ENCODE assay signal across 1 cellular context in genomic region chr14:23237772-23238594, GRCh38.
TF ChIP-seq lines count a peak whose summit lies in the region.

RNF212B (plus strand) TSS chr14:23237936; CDS start chr14:23240346, 2,410 bp downstream.

TF ChIP-seq in K562, 482 proteins besides CTCF, POLR2A, EP300 and RAD21 (continued from another document and continues in another):
- TF ChIP-seq, protein P1, sequence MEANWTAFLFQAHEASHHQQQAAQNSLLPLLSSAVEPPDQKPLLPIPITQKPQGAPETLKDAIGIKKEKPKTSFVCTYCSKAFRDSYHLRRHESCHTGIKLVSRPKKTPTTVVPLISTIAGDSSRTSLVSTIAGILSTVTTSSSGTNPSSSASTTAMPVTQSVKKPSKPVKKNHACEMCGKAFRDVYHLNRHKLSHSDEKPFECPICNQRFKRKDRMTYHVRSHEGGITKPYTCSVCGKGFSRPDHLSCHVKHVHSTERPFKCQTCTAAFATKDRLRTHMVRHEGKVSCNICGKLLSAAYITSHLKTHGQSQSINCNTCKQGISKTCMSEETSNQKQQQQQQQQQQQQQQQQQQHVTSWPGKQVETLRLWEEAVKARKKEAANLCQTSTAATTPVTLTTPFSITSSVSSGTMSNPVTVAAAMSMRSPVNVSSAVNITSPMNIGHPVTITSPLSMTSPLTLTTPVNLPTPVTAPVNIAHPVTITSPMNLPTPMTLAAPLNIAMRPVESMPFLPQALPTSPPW (CRISPR knock-in tag; IDR thresholded peaks at IDR 0.05): no peak
- 0 out of 4 replicates have a peak, but pooled peaks of 1 of the 2 experiments have one; percentile 3 for TF ChIP-seq FOXA3 (CRISPR knock-in tag; conservative IDR thresholded peaks at IDR 0.05 in 1 of 2, IDR thresholded peaks at IDR 0.05 in 1 of 2)
- no peak for TF ChIP-seq ELF4 (CRISPR knock-in tag; IDR thresholded peaks at IDR 0.05)
- TF ChIP-seq CHCHD3 (CRISPR knock-in tag; IDR thresholded peaks at IDR 0.05): no peak
- TF ChIP-seq CREB1 (IDR thresholded peaks at IDR 0.05): 0 out of 2 replicates have a peak, but pooled peaks have one; percentile 52
- peak; percentile 59 for TF ChIP-seq CREB1 (CRISPR knock-in tag; IDR thresholded peaks at IDR 0.05)
- no peak for TF ChIP-seq BMI1 (IDR thresholded peaks at IDR 0.05; ENCODE audit: low read length)
- TF ChIP-seq AFF4 (CRISPR knock-in tag; IDR thresholded peaks at IDR 0.05): 0 out of 2 replicates have a peak, but pooled peaks have one; percentile 43
- no peak for TF ChIP-seq MYNN (IDR thresholded peaks at IDR 0.05)
- TF ChIP-seq MYNN (CRISPR knock-in tag; IDR thresholded peaks at IDR 0.05): no peak
- TF ChIP-seq MEF2D (tag; conservative IDR thresholded peaks at IDR 0.05; ENCODE audit: low read depth): no peak
- no peak for TF ChIP-seq GABPB2 (CRISPR knock-in tag; conservative IDR thresholded peaks at IDR 0.05)
- TF ChIP-seq, protein P2, sequence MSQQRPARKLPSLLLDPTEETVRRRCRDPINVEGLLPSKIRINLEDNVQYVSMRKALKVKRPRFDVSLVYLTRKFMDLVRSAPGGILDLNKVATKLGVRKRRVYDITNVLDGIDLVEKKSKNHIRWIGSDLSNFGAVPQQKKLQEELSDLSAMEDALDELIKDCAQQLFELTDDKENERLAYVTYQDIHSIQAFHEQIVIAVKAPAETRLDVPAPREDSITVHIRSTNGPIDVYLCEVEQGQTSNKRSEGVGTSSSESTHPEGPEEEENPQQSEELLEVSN (IDR thresholded peaks at IDR 0.05; ENCODE audit: borderline replicate concordance in 1 of 2, extremely low read depth in 1 of 2, insufficient read depth in 1 of 2, insufficient read length in 1 of 2, low read depth in 1 of 2, low read length in 1 of 2, poor library complexity in 1 of 2, severe bottlenecking in 1 of 2): peak; percentile 83 to 94
- TF ChIP-seq RB1 (IDR thresholded peaks at IDR 0.05; ENCODE audit: low read depth): peak; percentile 73; the same call in 1 of the 2 replicates
- no peak for TF ChIP-seq SETDB1 (IDR thresholded peaks at IDR 0.05; ENCODE audit: low read length)
- TF ChIP-seq CBX2 (IDR thresholded peaks at IDR 0.05; ENCODE audit: insufficient read depth, low read length, poor library complexity, severe bottlenecking): no peak
- TF ChIP-seq CSDE1 (IDR thresholded peaks at IDR 0.05): no peak
- no peak for TF ChIP-seq PHF20 (IDR thresholded peaks at IDR 0.05; ENCODE audit: partially characterized antibody)
- no peak for TF ChIP-seq LEF1 (IDR thresholded peaks at IDR 0.05)
- no peak for TF ChIP-seq ATF6 (CRISPR knock-in tag; IDR thresholded peaks at IDR 0.05)
- no peak for TF ChIP-seq KDM2B (CRISPR knock-in tag; IDR thresholded peaks at IDR 0.05)
- no peak for TF ChIP-seq MTA1 (IDR thresholded peaks at IDR 0.05; ENCODE audit: borderline replicate concordance)
- TF ChIP-seq ZNF140 (CRISPR knock-in tag; IDR thresholded peaks at IDR 0.05): no peak
- no peak for TF ChIP-seq KLF16 (IDR thresholded peaks at IDR 0.05)
- TF ChIP-seq NELFE (IDR thresholded peaks at IDR 0.05; ENCODE audit: insufficient read depth, insufficient read length): no peak
- no peak for TF ChIP-seq NFXL1 (CRISPR knock-in tag; IDR thresholded peaks at IDR 0.05)
- TF ChIP-seq GABPA (tag; conservative IDR thresholded peaks at IDR 0.05; ENCODE audit: low read depth): no peak
- TF ChIP-seq HDAC3 (IDR thresholded peaks at IDR 0.05; ENCODE audit: borderline replicate concordance, partially characterized antibody): no peak
- no peak for TF ChIP-seq MIER1 (IDR thresholded peaks at IDR 0.05; ENCODE audit: low read depth)
- peak; percentile 36 for TF ChIP-seq NFIC (IDR thresholded peaks at IDR 0.05)
- peak in 1 of 2 experiments; percentile 29; a peak in 1 of 4 replicates for TF ChIP-seq MAZ (CRISPR knock-in tag; conservative IDR thresholded peaks at IDR 0.05 in 1 of 2, IDR thresholded peaks at IDR 0.05 in 1 of 2)
- TF ChIP-seq GTF2E2 (tag; IDR thresholded peaks at IDR 0.05): no peak
- TF ChIP-seq ATF2 (CRISPR knock-in tag; IDR thresholded peaks at IDR 0.05): no peak
- no peak for TF ChIP-seq HNRNPK (IDR thresholded peaks at IDR 0.05; ENCODE audit: low read depth, low read length, poor library complexity, severe bottlenecking)
- TF ChIP-seq HMGN3 (IDR thresholded peaks at IDR 0.05; ENCODE audit: borderline replicate concordance, extremely low read depth, insufficient read length, low read depth, low read length): peak; percentile 86
- TF ChIP-seq NONO (IDR thresholded peaks at IDR 0.05; ENCODE audit: low read depth in 2 of 2, low read length in 1 of 2): no peak
- TF ChIP-seq TAF15 (IDR thresholded peaks at IDR 0.05; ENCODE audit: low read depth, low read length): no peak
- peak; percentile 52 for TF ChIP-seq SUPT5H (IDR thresholded peaks at IDR 0.05)
- TF ChIP-seq LCOR (CRISPR knock-in tag; IDR thresholded peaks at IDR 0.05): peak; percentile 27; the same call in 1 of the 2 replicates
- peak; percentile 99 for TF ChIP-seq TFAP4 (CRISPR knock-in tag; IDR thresholded peaks at IDR 0.05; ENCODE audit: borderline replicate concordance)
- peak; percentile 38; the same call in 1 of the 2 replicates for TF ChIP-seq BHLHE40 (IDR thresholded peaks at IDR 0.05; ENCODE audit: low read length)
- no peak for TF ChIP-seq OTX1 (CRISPR knock-in tag; IDR thresholded peaks at IDR 0.05)
- TF ChIP-seq RFX7 (CRISPR knock-in tag; IDR thresholded peaks at IDR 0.05): no peak
- no peak for TF ChIP-seq HDAC6 (IDR thresholded peaks at IDR 0.05; ENCODE audit: low read depth, low read length)
- TF ChIP-seq, protein P3, sequence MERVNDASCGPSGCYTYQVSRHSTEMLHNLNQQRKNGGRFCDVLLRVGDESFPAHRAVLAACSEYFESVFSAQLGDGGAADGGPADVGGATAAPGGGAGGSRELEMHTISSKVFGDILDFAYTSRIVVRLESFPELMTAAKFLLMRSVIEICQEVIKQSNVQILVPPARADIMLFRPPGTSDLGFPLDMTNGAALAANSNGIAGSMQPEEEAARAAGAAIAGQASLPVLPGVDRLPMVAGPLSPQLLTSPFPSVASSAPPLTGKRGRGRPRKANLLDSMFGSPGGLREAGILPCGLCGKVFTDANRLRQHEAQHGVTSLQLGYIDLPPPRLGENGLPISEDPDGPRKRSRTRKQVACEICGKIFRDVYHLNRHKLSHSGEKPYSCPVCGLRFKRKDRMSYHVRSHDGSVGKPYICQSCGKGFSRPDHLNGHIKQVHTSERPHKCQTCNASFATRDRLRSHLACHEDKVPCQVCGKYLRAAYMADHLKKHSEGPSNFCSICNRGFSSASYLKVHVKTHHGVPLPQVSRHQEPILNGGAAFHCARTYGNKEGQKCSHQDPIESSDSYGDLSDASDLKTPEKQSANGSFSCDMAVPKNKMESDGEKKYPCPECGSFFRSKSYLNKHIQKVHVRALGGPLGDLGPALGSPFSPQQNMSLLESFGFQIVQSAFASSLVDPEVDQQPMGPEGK (CRISPR knock-in tag; IDR thresholded peaks at IDR 0.05; ENCODE audit: borderline replicate concordance): no peak
- TF ChIP-seq XRCC4 (IDR thresholded peaks at IDR 0.05; ENCODE audit: extremely low read depth, insufficient read depth, insufficient read length): no peak
- TF ChIP-seq HDGF (IDR thresholded peaks at IDR 0.05): no peak
- TF ChIP-seq PHF8 (IDR thresholded peaks at IDR 0.05; ENCODE audit: borderline replicate concordance, low read length): peak; percentile 41; the same call in 1 of the 2 replicates
- no peak for TF ChIP-seq KLF1 (tag; IDR thresholded peaks at IDR 0.05)
- no peak for TF ChIP-seq KDM5B (IDR thresholded peaks at IDR 0.05; ENCODE audit: insufficient replicate concordance, low read depth, low read length)
- no peak for TF ChIP-seq KAT7 (CRISPR knock-in tag; IDR thresholded peaks at IDR 0.05; ENCODE audit: borderline replicate concordance)
- TF ChIP-seq ZSCAN29 (IDR thresholded peaks at IDR 0.05): no peak
- TF ChIP-seq, protein P4, sequence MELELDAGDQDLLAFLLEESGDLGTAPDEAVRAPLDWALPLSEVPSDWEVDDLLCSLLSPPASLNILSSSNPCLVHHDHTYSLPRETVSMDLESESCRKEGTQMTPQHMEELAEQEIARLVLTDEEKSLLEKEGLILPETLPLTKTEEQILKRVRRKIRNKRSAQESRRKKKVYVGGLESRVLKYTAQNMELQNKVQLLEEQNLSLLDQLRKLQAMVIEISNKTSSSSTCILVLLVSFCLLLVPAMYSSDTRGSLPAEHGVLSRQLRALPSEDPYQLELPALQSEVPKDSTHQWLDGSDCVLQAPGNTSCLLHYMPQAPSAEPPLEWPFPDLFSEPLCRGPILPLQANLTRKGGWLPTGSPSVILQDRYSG (tag; conservative IDR thresholded peaks at IDR 0.05; ENCODE audit: low read depth): no peak
- no peak for TF ChIP-seq NKRF (IDR thresholded peaks at IDR 0.05; ENCODE audit: borderline replicate concordance)
- TF ChIP-seq ZNF586 (CRISPR knock-in tag; conservative IDR thresholded peaks at IDR 0.05): no peak
- TF ChIP-seq ETV5 (CRISPR knock-in tag; IDR thresholded peaks at IDR 0.05; ENCODE audit: low read depth): peak; percentile 35; the same call in 1 of the 2 replicates
- TF ChIP-seq KDM4B (IDR thresholded peaks at IDR 0.05; ENCODE audit: borderline replicate concordance in 2 of 2, low read depth in 1 of 2): no peak
- TF ChIP-seq BRCA1 (IDR thresholded peaks at IDR 0.05): no peak
- no peak for TF ChIP-seq BRCA1 (CRISPR knock-in tag; IDR thresholded peaks at IDR 0.05)
